23 cellular contexts compared by ENCODE assay signal in the genomic region with DNA sequence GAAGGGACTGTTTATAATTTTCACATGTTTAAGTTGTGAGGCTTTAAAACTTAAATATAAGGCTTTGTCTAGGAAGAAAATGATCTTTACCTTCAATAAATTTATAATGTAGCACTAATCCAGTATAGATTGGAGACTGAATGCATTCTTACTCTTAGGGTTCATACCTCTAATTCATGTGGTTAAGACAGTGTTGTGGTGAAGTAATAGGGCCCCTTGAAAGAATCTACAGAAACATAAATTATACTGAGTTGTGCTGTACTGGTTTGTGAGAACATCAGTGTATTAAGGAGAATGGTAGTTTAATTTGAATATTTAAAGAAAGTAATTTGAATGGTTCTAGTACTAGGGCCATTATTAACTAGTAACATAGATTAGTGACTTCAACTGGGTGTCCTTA. TPM values are rescaled to one million over a fixed set of nuclear protein-coding genes. Genes with fewer than 3 reads are reported as not detected.
DNase-seq lines count a peak whose midpoint lies in the region; ATAC-seq, FAIRE-seq and TF ChIP-seq lines count a peak whose summit lies in the region.
"Had no signal": no experiment of that assay in that cellular context is flagged by ENCODE, and none has a peak within 500 bp of the region (broad histone marks: within the 10 kb centered on the region; RNA-seq: fewer than 3 reads in every experiment).

No MANE protein-coding gene starts in this region.

- no peak for TF ChIP-seq RAD21 in HepG2 (CRISPR knock-in tag; IDR thresholded peaks at IDR 0.05)

- no peak for TF ChIP-seq EP300 in HepG2 (IDR thresholded peaks at IDR 0.05; ENCODE audit: low read depth in 2 of 2, low read length in 2 of 2)
- no peak for TF ChIP-seq EP300 in HepG2 (CRISPR knock-in tag; IDR thresholded peaks at IDR 0.05; ENCODE audit: borderline replicate concordance)

- FAIRE-seq in HepG2 (lab: Jason Lieb, UNC) = no peak
- FAIRE-seq: D721Med, GM12891, pancreas had no signal

- CTCF ChIA-PET in HepG2 (lab: Yijun Ruan, JAX; ENCODE audit: low intra/inter-chr PET ratio, low total read pairs) = no interaction called here
- CTCF ChIA-PET in PC-3 (lab: Charles Lee) = no interaction called here

- no peak overlapping the region for H3K4me3 ChIP-seq in HepG2 (replicated peaks in 1 of 3; ENCODE audit: insufficient read depth in 1 of 3, low read depth in 2 of 3, low read length in 3 of 3)
- no peak overlapping the region for H3K4me3 ChIP-seq in right lobe of liver
- H3K4me3 ChIP-seq in PC-3 (ENCODE audit: low read length) = no peak overlapping the region
- H3K4me3 ChIP-seq: cardiac muscle cell, pancreas had no signal

- no peak overlapping the region for H3K9ac ChIP-seq in HepG2 (ENCODE audit: insufficient read depth, low read depth, low read length)
- no peak overlapping the region for H3K9ac ChIP-seq in PC-3 (ENCODE audit: low read length)

- no peaks in the 10 kb centered on the region for H3K9me3 ChIP-seq in HepG2 (ENCODE audit: low read length)
- H3K9me3 ChIP-seq in right lobe of liver = no peaks in the 10 kb centered on the region
- H3K9me3 ChIP-seq in PC-3 (ENCODE audit: low read length) = no peaks in the 10 kb centered on the region
- H3K9me3 ChIP-seq: pancreas had no signal

- H3K4me3 Mint-ChIP-seq in activated naive CD8-positive, alpha-beta T cell = peak overlapping the region; percentile 85
- H3K4me3 Mint-ChIP-seq in memory B cell = peak overlapping the region; percentile 37
- H3K4me3 Mint-ChIP-seq: WTC11 had no signal

- TF ChIP-seq CTCF in HepG2 (CRISPR knock-in tag; IDR thresholded peaks at IDR 0.05) = no peak
- TF ChIP-seq CTCF in right lobe of liver (IDR thresholded peaks at IDR 0.05) = no peak
- TF ChIP-seq CTCF in PC-3 (conservative IDR thresholded peaks at IDR 0.05; ENCODE audit: low read depth, low read length) = no peak

- H3K36me3 ChIP-seq in HepG2 (replicated peaks in 1 of 2; ENCODE audit: control insufficient read depth in 1 of 2, insufficient read depth in 2 of 2, low read length in 2 of 2) (peaks cover 61 to 97% of the 10 kb centered on the region in 2 experiments), right lobe of liver (peaks cover 0 to 69% (median 27%) of the 10 kb centered on the region in 4 donors), PC-3 (ENCODE audit: low read depth, low read length) (peaks cover 80% of the 10 kb centered on the region)

- H3K27ac Mint-ChIP-seq in activated naive CD8-positive, alpha-beta T cell = peak overlapping the region; percentile 76
- H3K27ac Mint-ChIP-seq in memory B cell = peak overlapping the region; percentile 69
- H3K27ac Mint-ChIP-seq: WTC11 had no signal

- H3K9me3 Mint-ChIP-seq in activated naive CD8-positive, alpha-beta T cell (ENCODE audit: low read depth) = no peaks in the 10 kb centered on the region
- H3K9me3 Mint-ChIP-seq in memory B cell = no peaks in the 10 kb centered on the region
- H3K9me3 Mint-ChIP-seq: IgD-negative memory B cell, WTC11 had no signal

- H3K79me2 ChIP-seq in HepG2 (ENCODE audit: insufficient read depth, low read length) (peaks cover 100% of the 10 kb centered on the region), PC-3 (ENCODE audit: low read length) (peaks cover 100% of the 10 kb centered on the region)

- peaks cover 25% of the 10 kb centered on the region for H3K4me1 ChIP-seq in HepG2 (ENCODE audit: insufficient read depth, low read length)
- H3K4me1 ChIP-seq in right lobe of liver = peaks cover 0 to 68% (median 6%) of the 10 kb centered on the region in 4 donors
- no peaks in the 10 kb centered on the region for H3K4me1 ChIP-seq in PC-3 (ENCODE audit: insufficient read depth, low read length)

- BruUV-seq in HepG2 (replicated peaks; lab: Mats Ljungman, UMichigan) (no TSS peak), PC-3 (replicated peaks; lab: Mats Ljungman, UMichigan) (no TSS peak)

- no peaks in the 10 kb centered on the region for H3K9me2 ChIP-seq in PC-3 (replicated peaks; ENCODE audit: low read length)

- no peak overlapping the region for H3K4me2 ChIP-seq in HepG2 (ENCODE audit: low read depth, low read length)
- H3K4me2 ChIP-seq in PC-3 (ENCODE audit: low read length) = no peak overlapping the region

- peaks cover 92% of the 10 kb centered on the region for H3K4me1 Mint-ChIP-seq in activated naive CD8-positive, alpha-beta T cell (ENCODE audit: low read depth)
- H3K4me1 Mint-ChIP-seq in memory B cell = peaks cover 52% of the 10 kb centered on the region

- peaks cover 41% of the 10 kb centered on the region for H3K36me3 Mint-ChIP-seq in activated naive CD8-positive, alpha-beta T cell
- peaks cover 33% of the 10 kb centered on the region for H3K36me3 Mint-ChIP-seq in memory B cell

- in situ Hi-C loops in HepG2 (cut with HindIII; ENCODE audit: extremely low pct_ligation_motif_present, low pct_unique_long_range_greater_than_20kb) = no loop called here

- H3K27ac ChIP-seq in HepG2 (ENCODE audit: extremely low read length, insufficient read depth, low read length) (no peak overlapping the region), right lobe of liver (no peak overlapping the region), PC-3 (ENCODE audit: low read length) (no peak overlapping the region)
- H3K27ac ChIP-seq: cardiac muscle cell, pancreas, RWPE1 had no signal

- DNase-seq in HepG2 (ENCODE audit: low spot score) = no peak
- DNase-seq in right lobe of liver = no peak
- DNase-seq in memory B cell (ENCODE audit: low spot score in 2 of 2) = no peak
- no peak for DNase-seq in AG08395 (ENCODE audit: low spot score)
- no peak for DNase-seq in PC-3
- DNase-seq: activated naive CD4-positive, alpha-beta T cell treated with anti-CD3 and anti-CD28 coated beads, Interleukin-2, amount 50 U/mL, for 16 hours; effector CD8-positive, alpha-beta T cell; GDM1; hippocampal formation; left colon; NCI-H187; NCI-H345; NK-92 treated with Interleukin-12 subunit alpha and Interleukin-12 subunit beta, amount 100 ng/mL, for 24 hours; pancreas had no signal

- no peaks in the 10 kb centered on the region for H3F3A ChIP-seq in PC-3 (ENCODE audit: low read length, unreplicated experiment)

- no peaks in the 10 kb centered on the region for H3K27me3 Mint-ChIP-seq in activated naive CD8-positive, alpha-beta T cell
- no peaks in the 10 kb centered on the region for H3K27me3 Mint-ChIP-seq in memory B cell
- H3K27me3 Mint-ChIP-seq: IgD-negative memory B cell had no signal

- H3K27me3 ChIP-seq in HepG2 (ENCODE audit: control insufficient read depth in 1 of 2, insufficient read depth in 2 of 2, low read length in 2 of 2) (no peaks in the 10 kb centered on the region), right lobe of liver (no peaks in the 10 kb centered on the region), PC-3 (ENCODE audit: low read length) (no peaks in the 10 kb centered on the region)
- H3K27me3 ChIP-seq: cardiac muscle cell, pancreas had no signal

- H2AFZ ChIP-seq in HepG2 (ENCODE audit: low read length) (no peak overlapping the region), PC-3 (ENCODE audit: low read length) (no peak overlapping the region)

- peaks cover 99% of the 10 kb centered on the region for H4K20me1 ChIP-seq in HepG2 (ENCODE audit: insufficient read depth, low read length)
- peaks cover 83% of the 10 kb centered on the region for H4K20me1 ChIP-seq in PC-3 (ENCODE audit: low read length)

- POLR2A ChIA-PET in HepG2 (lab: Yijun Ruan, JAX) = no interaction called here
- POLR2A ChIA-PET in PC-3 (lab: Charles Lee; ENCODE audit: unreplicated experiment) = no interaction called here

- intact Hi-C loops in HepG2 (cut with micrococcal nuclease; ENCODE audit: unreplicated experiment) = no loop called here
- intact Hi-C loops in right lobe of liver (cut with DNase I) = no loop called here
- intact Hi-C loops in PC-3 (cut with micrococcal nuclease) = no loop called here

- no peak for ATAC-seq in HepG2
- no peak for ATAC-seq in right lobe of liver
- no peak for ATAC-seq in memory B cell (ENCODE audit: low read depth)
- no peak for ATAC-seq in GM19467 (IDR thresholded peaks at IDR 0.05; ENCODE audit: unreplicated experiment)
- no peak for ATAC-seq in GM19395 (IDR thresholded peaks at IDR 0.05; ENCODE audit: unreplicated experiment)
- no peak for ATAC-seq in PC-3
- ATAC-seq: left colon, WTC11 had no signal

- TF ChIP-seq POLR2A in HepG2 (IDR thresholded peaks at IDR 0.05; ENCODE audit: insufficient read depth in 1 of 2, low read depth in 2 of 2, low read length in 2 of 2) (no peak), right lobe of liver (IDR thresholded peaks at IDR 0.05) (no peak)

TF ChIP-seq in HepG2, 621 proteins besides CTCF, POLR2A, EP300 and RAD21 (continues in another document):
- no peak for TF ChIP-seq ZNF274 (CRISPR knock-in tag; IDR thresholded peaks at IDR 0.05)

RNA-seq across cellular contexts. Expression of a gene that starts 13.7 kb away (rescaled TPM):
- total RNA-seq in HepG2 (2016; rRNA removed; fragmentation: Illumina TruSeq; extraction: Trizol) (83.2 and 98.4 TPM in 2 replicates), right lobe of liver (10 to 100 TPM; 23.6 to 34.8 (median 28.3) TPM), PC-3 (2014; rRNA removed) (24.4 and 28.6 TPM in 2 replicates)
- total RNA-seq in HepG2 (2016; cell fraction: cytosol; rRNA removed; fragmentation: Illumina TruSeq; extraction: Trizol; ENCODE audit: low read depth) = 7.8 and 8.2 TPM in 2 replicates
- 84.4 and 87.6 TPM in 2 replicates for total RNA-seq in HepG2 (2016; cell fraction: insoluble cytoplasmic fraction; rRNA removed; fragmentation: Illumina TruSeq; extraction: Trizol)
- 37.9 and 42.3 TPM in 2 replicates for total RNA-seq in HepG2 (2016; cell fraction: membrane; rRNA removed; fragmentation: Illumina TruSeq; extraction: Trizol)
- total RNA-seq in HepG2 (2016; cell fraction: nucleus; rRNA removed; fragmentation: Illumina TruSeq; extraction: Trizol) = 61.0 and 71.2 TPM in 2 replicates
- 23.6 and 25.2 TPM in 2 replicates for polyA plus RNA-seq in HepG2 (2011; rRNA removed)
- polyA plus RNA-seq in HepG2 (2011; cell fraction: cytosol; rRNA removed) = 10.9 and 17.5 TPM in 2 replicates
- 18.7 and 24.1 TPM in 2 replicates for polyA plus RNA-seq in HepG2 (2011; cell fraction: nucleus; rRNA removed)
- polyA plus RNA-seq in HepG2 (2012) = 23.7 and 25.0 TPM in 2 replicates
- 2.8 and 3.6 TPM in 2 replicates for polyA plus RNA-seq in HepG2 (2016; cell fraction: cytosol; fragmentation: Illumina TruSeq; extraction: Trizol; ENCODE audit: low read depth)
- 37.1 and 37.6 TPM in 2 replicates for polyA plus RNA-seq in HepG2 (2016; cell fraction: insoluble cytoplasmic fraction; fragmentation: Illumina TruSeq; extraction: Trizol; ENCODE audit: low read depth)
- 13.0 and 13.5 TPM in 2 replicates for polyA plus RNA-seq in HepG2 (2016; cell fraction: membrane; fragmentation: Illumina TruSeq; extraction: Trizol; ENCODE audit: low read depth)
- polyA plus RNA-seq in HepG2 (2016; cell fraction: nucleus; fragmentation: Illumina TruSeq; extraction: Trizol; ENCODE audit: insufficient read depth, low read depth) = 44.6 and 47.8 TPM in 2 replicates
- 32.6 and 37.5 TPM in 2 replicates for polyA minus RNA-seq in HepG2 (2011; rRNA and poly(A)+ RNA removed; ENCODE audit: low replicate concordance)
- polyA minus RNA-seq in HepG2 (2011; cell fraction: cytosol; rRNA and poly(A)+ RNA removed) = 34.0 and 41.8 TPM in 2 replicates
- polyA minus RNA-seq in HepG2 (2011; cell fraction: nucleus; rRNA and poly(A)+ RNA removed) = 81.2 and 89.8 TPM in 2 replicates
